In genomic region chr15:90074023-90074422, GRCh38 we compare ENCODE assay signal across 12 cellular contexts.
"Had no signal": no experiment of that assay in that cellular context is flagged by ENCODE, and none has a peak within 500 bp of the region (broad histone marks: within the 10 kb centered on the region; RNA-seq: fewer than 3 reads in every experiment).

No MANE protein-coding gene starts in this region.

- H3K27me3 ChIP-seq: brain microvascular endothelial cell, sigmoid colon, uterus had no signal

- H3K27ac ChIP-seq: brain microvascular endothelial cell, uterus had no signal

- H3K27me3 Mint-ChIP-seq: activated CD8-positive, alpha-beta T cell treated with anti-CD3 and anti-CD28 coated beads for 36 hours; activated naive CD8-positive, alpha-beta T cell; T-helper 17 cell had no signal

- H3K9me3 Mint-ChIP-seq: activated CD8-positive, alpha-beta T cell treated with anti-CD3 and anti-CD28 coated beads for 36 hours; neural crest cell; stimulated activated effector memory CD8-positive, alpha-beta T cell treated with anti-CD3 and anti-CD28 coated beads, Interleukin-12 subunit alpha, Interleukin-12 subunit beta, amount 100 ng/mL, for 72 hours had no signal

- H3K9me3 ChIP-seq: sigmoid colon, uterus had no signal

- H3K4me3 ChIP-seq: sigmoid colon, uterus had no signal

- ATAC-seq: activated CD8-positive, alpha-beta T cell treated with anti-CD3 and anti-CD28 coated beads for 36 hours; stimulated activated effector memory CD8-positive, alpha-beta T cell treated with anti-CD3 and anti-CD28 coated beads, Interleukin-12 subunit alpha, Interleukin-12 subunit beta, amount 100 ng/mL, for 72 hours; T-helper 17 cell had no signal

- H3K4me3 Mint-ChIP-seq: activated CD8-positive, alpha-beta T cell treated with anti-CD3 and anti-CD28 coated beads for 36 hours; activated naive CD8-positive, alpha-beta T cell; neural crest cell; stimulated activated effector memory CD8-positive, alpha-beta T cell treated with anti-CD3 and anti-CD28 coated beads, Interleukin-12 subunit alpha, Interleukin-12 subunit beta, amount 100 ng/mL, for 72 hours had no signal

- H3K4me1 ChIP-seq: uterus had no signal

- H3K27ac Mint-ChIP-seq: activated CD8-positive, alpha-beta T cell treated with anti-CD3 and anti-CD28 coated beads for 36 hours; stimulated activated effector memory CD8-positive, alpha-beta T cell treated with anti-CD3 and anti-CD28 coated beads, Interleukin-12 subunit alpha, Interleukin-12 subunit beta, amount 100 ng/mL, for 72 hours had no signal

- DNase-seq: activated CD4-positive, alpha-beta T cell treated with anti-CD3 and anti-CD28 coated beads for 4 hours; activated CD8-positive, alpha-beta T cell treated with anti-CD3 and anti-CD28 coated beads for 36 hours; activated effector memory CD4-positive, alpha-beta T cell treated with anti-CD3 and anti-CD28 coated beads, Interleukin-2, amount 50 U/mL, for 16 hours; activated T-cell treated with anti-CD3 and anti-CD28 coated beads, Interleukin-2, amount 50 U/mL, for 48 hours; amniotic stem cell; brain microvascular endothelial cell; sigmoid colon; T-helper 17 cell; uterus had no signal

- H3K36me3 Mint-ChIP-seq: activated naive CD8-positive, alpha-beta T cell had no signal

- H3K36me3 ChIP-seq: uterus had no signal
